ENCODE assay signal across 12 cellular contexts in the genomic region with DNA sequence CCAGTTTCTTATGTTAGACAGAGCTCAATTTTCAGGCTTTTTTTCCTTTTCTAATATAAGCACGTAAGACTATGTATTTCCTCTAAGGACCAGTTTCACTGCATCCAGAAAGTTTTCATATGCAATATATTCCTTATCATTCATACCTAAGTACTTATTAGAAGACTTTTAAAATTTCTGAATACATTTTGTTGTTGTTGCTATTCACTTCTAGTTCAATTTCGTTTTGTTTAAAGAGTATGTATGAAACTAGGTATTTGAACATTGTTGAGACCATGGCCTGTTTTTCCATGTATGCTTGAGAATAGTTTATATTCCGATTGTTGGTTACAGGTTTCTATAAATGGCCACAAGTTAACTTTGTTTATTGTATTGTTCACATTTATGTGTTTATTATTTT. TPM values are rescaled to one million over a fixed set of nuclear protein-coding genes. Genes with fewer than 3 reads are reported as not detected.
"Had no signal": no experiment of that assay in that cellular context is flagged by ENCODE, and none has a peak within 500 bp of the region (broad histone marks: within the 10 kb centered on the region; RNA-seq: fewer than 3 reads in every experiment).

No MANE protein-coding gene starts in this region.

- H3K9ac ChIP-seq: GM23248, KMS-11 had no signal

- H3K4me3 ChIP-seq: GM23248, HAP-1 had no signal

- DNase-seq: GM23248, GOT3, H7, HFFc6, KBM-7 had no signal

- H3K4me2 ChIP-seq: KMS-11 had no signal

- H3K36me3 ChIP-seq: HAP-1 had no signal

- H3K9me3 ChIP-seq: HAP-1 had no signal

- H2AFZ ChIP-seq: GM23248 had no signal

- H3K27ac ChIP-seq: GM23248, HL-60, KMS-11 had no signal

- H3K4me1 ChIP-seq: HAP-1 had no signal

- ATAC-seq: HCT116, HepG2 had no signal

RNA-seq across cellular contexts. Expression of a gene that starts 18.0 kb away (rescaled TPM):
- total RNA-seq: GM23248, H4, H7, HepG2, HFFc6 had no signal
- polyA plus RNA-seq: GM23248, HepG2, IgD-negative memory B cell had no signal
